1 cellular context compared by ENCODE assay signal in genomic region chr17:42804918-42805367, GRCh38.
TF ChIP-seq lines count a peak whose summit lies in the region.

No MANE protein-coding gene starts in this region.

TF ChIP-seq in IMR-90, 13 proteins besides CTCF, POLR2A, EP300 and RAD21 (continued from another document):
- TF ChIP-seq ELK1 (IDR thresholded peaks at IDR 0.05; ENCODE audit: borderline replicate concordance, low read depth, low read length): no peak
- TF ChIP-seq BHLHE40 (IDR thresholded peaks at IDR 0.05; ENCODE audit: low read depth, low read length): no peak
- TF ChIP-seq MXI1 (IDR thresholded peaks at IDR 0.05; ENCODE audit: borderline replicate concordance, low read depth, low read length): no peak
TF ChIP-seq in IMR-90: peak in this region for 0.
